9 cellular contexts compared by ENCODE assay signal in genomic region chr19:43667524-43668405, GRCh38. TPM values are rescaled to one million over a fixed set of nuclear protein-coding genes. Genes with fewer than 3 reads are reported as not detected.
DNase-seq lines count a peak whose midpoint lies in the region; ATAC-seq and TF ChIP-seq lines count a peak whose summit lies in the region.
"Had no signal": no experiment of that assay in that cellular context is flagged by ENCODE, and none has a peak within 500 bp of the region (broad histone marks: within the 10 kb centered on the region; RNA-seq: fewer than 3 reads in every experiment).

No MANE protein-coding gene starts in this region.

- DNase-seq in NCI-H748 treated with DMSO at 0.1 percent for 48 hours (lab: John Stamatoyannopoulos, UW) (peak; percentile 89), dorsolateral prefrontal cortex (peak in 3 of 10 donors; percentile 45 to 82 (median 81)), NK-92 (lab: John Stamatoyannopoulos, UW; ENCODE audit: unreplicated experiment) (no peak), DMS114 treated with DMSO at 0.1 percent for 48 hours (lab: John Stamatoyannopoulos, UW; ENCODE audit: unreplicated experiment) (no peak)
- DNase-seq in activated CD4-positive, CD25-positive, alpha-beta regulatory T cell treated with anti-CD3 and anti-CD28 coated beads, Interleukin-2, amount 50 U/mL, for 72 hours, result no peak

- H3K4me1 ChIP-seq in ES-I3 (ENCODE audit: insufficient read depth, low read length), result peaks cover 4% of the 10 kb centered on the region; the same call in 1 of the 2 replicates
- peaks cover 72% of the 10 kb centered on the region for H3K4me1 ChIP-seq in mononuclear cell (ENCODE audit: insufficient read depth, low read length)

- intact Hi-C loops in dorsolateral prefrontal cortex (cut with DNase I), result loop anchor here (2.0 to 5.0 kb wide), 3 partner anchors 29 to 87 kb away; partner anchors contain the start of genes SMG9 (in 2 of the 2) and CADM4 (in 1 of the 2)

- H3K27ac ChIP-seq in dorsolateral prefrontal cortex, result peak overlapping the region in 34 of 59 donors; percentile 16 to 95 (median 81)

- peak overlapping the region; percentile 28 to 82 (median 67) for H3K4me3 ChIP-seq in dorsolateral prefrontal cortex
- peak overlapping the region; percentile 25 for H3K4me3 ChIP-seq in mononuclear cell (ENCODE audit: low read length)

- H3K36me3 ChIP-seq in ES-I3 (ENCODE audit: insufficient read depth, low read length), result no peaks in the 10 kb centered on the region

- TF ChIP-seq CTCF in dorsolateral prefrontal cortex (IDR thresholded peaks at IDR 0.05 in 54 of 56, conservative IDR thresholded peaks at IDR 0.05 in 2 of 56; ENCODE audit: low read depth in 1 of 56, partially characterized antibody in 56 of 56), result peak in 11 of 56 donors; percentile 14 to 40 (median 22)

- H3K9ac ChIP-seq in ES-I3 (ENCODE audit: low read depth, low read length), result peak overlapping the region; percentile 92

- no peak for ATAC-seq in GM18909 (IDR thresholded peaks at IDR 0.05; ENCODE audit: poor library complexity, unreplicated experiment)

- H3K27me3 ChIP-seq in dorsolateral prefrontal cortex, result no peaks in the 10 kb centered on the region
- no peaks in the 10 kb centered on the region for H3K27me3 ChIP-seq in mononuclear cell (ENCODE audit: insufficient read depth, low read length)

- H3K9me3 ChIP-seq in ES-I3 (ENCODE audit: control insufficient read depth, insufficient read depth, low read length) (no peaks in the 10 kb centered on the region), mononuclear cell (ENCODE audit: low read depth, low read length) (no peaks in the 10 kb centered on the region)

RNA-seq across cellular contexts. Expression of gene PLAUR, which starts 2.2 kb away (rescaled TPM):
- total RNA-seq in dorsolateral prefrontal cortex (10 to 100 TPM in 50 of 120 experiments, 1 to 10 TPM in 70; 2.9 to 25.9 (median 8.6) TPM), mononuclear cell (344 TPM)

RNA-seq across cellular contexts. Expression of gene CADM4, which starts 28.1 kb away (rescaled TPM):
- total RNA-seq in dorsolateral prefrontal cortex (100 to 1,000 TPM in 105 of 120 experiments, 10 to 100 TPM in 15; 79.5 to 239 (median 123) TPM), mononuclear cell (0.42 TPM)

RNA-seq across cellular contexts. Expression of gene IRGC, which starts 48.1 kb away (rescaled TPM):
- total RNA-seq in dorsolateral prefrontal cortex, result not detected
- total RNA-seq in mononuclear cell, result not detected
- total RNA-seq: SK-MEL-5 had no signal

RNA-seq across cellular contexts. Expression of gene ZNF428, which starts 48.3 kb away (rescaled TPM):
- total RNA-seq in dorsolateral prefrontal cortex (100 to 1,000 TPM in 3 of 120 experiments, 10 to 100 TPM in 117; 58.0 to 110 (median 83.3) TPM), mononuclear cell (22.5 TPM)

RNA-seq across cellular contexts. Expression of gene SRRM5, which starts 55.9 kb away (rescaled TPM):
- total RNA-seq in dorsolateral prefrontal cortex (1 to 10 TPM in 47 of 120 experiments, under 1 TPM in 72, not detected in 1; 0.22 to 3.6 (median 0.89) TPM), mononuclear cell (0.10 TPM)
- total RNA-seq: SK-MEL-5 had no signal

Comparison
In these comparisons a context has a peak if more than half of its experiments do, and no peak if none do; other contexts are left out.
1. RNA of gene PLAUR, which starts 2.2 kb away (total RNA-seq): 344 TPM in mononuclear cell (single experiment); 2.9 to 25.9 TPM in dorsolateral prefrontal cortex; every median in the first group is over 10 times any median in the second.
2. RNA of gene CADM4, which starts 28.1 kb away (total RNA-seq): 79.5 to 239 TPM in dorsolateral prefrontal cortex; 0.42 TPM in mononuclear cell (single experiment); every median in the first group is over 10 times any median in the second.